Comparison of ENCODE assay signal across 1 cellular context in genomic region chr15:41332788-41333527, GRCh38.
TF ChIP-seq lines count a peak whose summit lies in the region.

A gene with protein sequence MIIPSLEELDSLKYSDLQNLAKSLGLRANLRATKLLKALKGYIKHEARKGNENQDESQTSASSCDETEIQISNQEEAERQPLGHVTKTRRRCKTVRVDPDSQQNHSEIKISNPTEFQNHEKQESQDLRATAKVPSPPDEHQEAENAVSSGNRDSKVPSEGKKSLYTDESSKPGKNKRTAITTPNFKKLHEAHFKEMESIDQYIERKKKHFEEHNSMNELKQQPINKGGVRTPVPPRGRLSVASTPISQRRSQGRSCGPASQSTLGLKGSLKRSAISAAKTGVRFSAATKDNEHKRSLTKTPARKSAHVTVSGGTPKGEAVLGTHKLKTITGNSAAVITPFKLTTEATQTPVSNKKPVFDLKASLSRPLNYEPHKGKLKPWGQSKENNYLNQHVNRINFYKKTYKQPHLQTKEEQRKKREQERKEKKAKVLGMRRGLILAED (plus strand): TSS chr15:41332881. CDS start chr15:41332958, 77 bp downstream.

TF ChIP-seq in endothelial cell of umbilical vein, 7 proteins besides CTCF, POLR2A, EP300 and RAD21:
- no peak for TF ChIP-seq JUN (IDR thresholded peaks at IDR 0.05; ENCODE audit: borderline replicate concordance, insufficient read depth, insufficient read length, low read depth)
- TF ChIP-seq POLR2AphosphoS5 (IDR thresholded peaks at IDR 0.05; ENCODE audit: insufficient read depth, low read depth, low read length) = peak; percentile 9
- TF ChIP-seq MYC (IDR thresholded peaks at IDR 0.05; ENCODE audit: low read depth, low read length) = no peak
